Comparison of ENCODE assay signal across 12 cellular contexts in the genomic region with DNA sequence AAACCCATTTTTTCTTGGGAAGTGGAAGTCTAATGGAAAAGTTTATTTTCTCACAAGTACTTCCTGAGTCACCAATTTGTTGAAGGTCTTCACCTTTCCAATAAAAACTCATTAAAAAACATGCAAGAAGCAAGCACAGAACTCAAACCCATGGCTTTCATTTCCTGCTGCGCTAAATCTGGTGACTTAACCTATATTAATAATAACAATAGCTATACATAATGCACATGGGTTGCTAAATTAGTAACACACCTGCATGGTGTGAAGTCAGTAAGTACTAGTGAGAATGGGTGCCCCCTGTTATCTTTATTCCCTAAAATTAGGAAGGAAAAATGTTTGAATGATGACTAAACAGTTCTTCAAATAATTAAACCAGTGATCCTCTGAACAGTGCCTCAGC. TPM values are rescaled to one million over a fixed set of nuclear protein-coding genes. Genes with fewer than 3 reads are reported as not detected.
DNase-seq lines count a peak whose midpoint lies in the region; ATAC-seq and TF ChIP-seq lines count a peak whose summit lies in the region.
"Had no signal": no experiment of that assay in that cellular context is flagged by ENCODE, and none has a peak within 500 bp of the region (broad histone marks: within the 10 kb centered on the region; RNA-seq: fewer than 3 reads in every experiment).

No MANE protein-coding gene starts in this region.

- H3K4me3 ChIP-seq in breast epithelium, result no peak overlapping the region
- H3K4me3 ChIP-seq in mammary epithelial cell (replicated peaks in 1 of 3; ENCODE audit: insufficient read depth in 1 of 3, low read depth in 2 of 3, low read length in 3 of 3), result no peak overlapping the region
- H3K4me3 ChIP-seq in mesenchymal stem cell (ENCODE audit: insufficient read depth in 1 of 2, low read depth in 1 of 2, low read length in 2 of 2), result no peak overlapping the region
- H3K4me3 ChIP-seq: GM23338 had no signal

- H3K36me3 Mint-ChIP-seq in activated CD8-positive, alpha-beta T cell treated with anti-CD3 and anti-CD28 coated beads, Interleukin-2, amount 10 ng/mL, durations not matched to agents 7 days and 5 days (ENCODE audit: low read depth), result peaks cover 73% of the 10 kb centered on the region
- peaks cover 4% of the 10 kb centered on the region for H3K36me3 Mint-ChIP-seq in type B pancreatic cell

- H4K91ac ChIP-seq in mesenchymal stem cell (ENCODE audit: low read length), result no peak overlapping the region

- POLR2A ChIA-PET in activated CD8-positive, alpha-beta T cell treated with anti-CD3 and anti-CD28 coated beads, Interleukin-2, amount 10 ng/mL, durations not matched to agents 7 days and 5 days (lab: Charles Lee), result interaction anchor here (0.6 to 11.9 kb wide), 7 partner anchors 10 to 1748 kb away, joined by 3 to 820 read pairs (median 4); no protein-coding TSS in a partner anchor

- H3K9ac ChIP-seq in mammary epithelial cell (ENCODE audit: insufficient read depth, low read length) (no peak overlapping the region), mesenchymal stem cell (ENCODE audit: low read length) (peak overlapping the region; percentile 40)

- in situ Hi-C loops in mammary epithelial cell (cut with MboI; ENCODE audit: low sequenced_read_pairs in 2 of 2), result no loop called here

- no peak for DNase-seq in breast epithelium (ENCODE audit: low spot score in 2 of 2)
- no peak for DNase-seq in mammary epithelial cell
- DNase-seq in activated CD8-positive, alpha-beta T cell treated with anti-CD3 and anti-CD28 coated beads, Interleukin-2, amount 10 ng/mL, durations not matched to agents 7 days and 5 days, result no peak
- no peak for DNase-seq in mesenchymal stem cell
- no peak for DNase-seq in type B pancreatic cell (ENCODE audit: extremely low spot score, unreplicated experiment)
- no peak for DNase-seq in activated gamma-delta T cell (lab: John Stamatoyannopoulos, UW)
- DNase-seq in cerebellum (ENCODE audit: low spot score), result no peak
- no peak for DNase-seq in hypothalamus (lab: John Stamatoyannopoulos, UW)
- DNase-seq: activated CD8-positive, alpha-beta memory T cell treated with anti-CD3 and anti-CD28 coated beads, Interleukin-2, amount 50 U/mL, for 48 hours; NCI-H2081; stimulated activated CD4-positive, alpha-beta T cell treated with anti-CD3 and anti-CD28 coated beads, Interleukin-1b, Interleukin-23, amount 100 ng/mL, for 48 hours had no signal

- H4K8ac ChIP-seq in mesenchymal stem cell (ENCODE audit: low read length), result no peak overlapping the region

- no peak overlapping the region for H2BK5ac ChIP-seq in mesenchymal stem cell (ENCODE audit: low read depth, low read length, poor library complexity, severe bottlenecking)

- no peak for TF ChIP-seq CTCF in breast epithelium (IDR thresholded peaks at IDR 0.05)
- no peak for TF ChIP-seq CTCF in mammary epithelial cell (conservative IDR thresholded peaks at IDR 0.05 in 1 of 2, IDR thresholded peaks at IDR 0.05 in 1 of 2; ENCODE audit: extremely low read depth in 1 of 2, insufficient read depth in 1 of 2, low read depth in 1 of 2, low read length in 2 of 2)
- TF ChIP-seq CTCF in type B pancreatic cell (conservative IDR thresholded peaks at IDR 0.05), result no peak

- H3K14ac ChIP-seq in mesenchymal stem cell (ENCODE audit: low read length in 2 of 2), result no peak overlapping the region

- H2AFZ ChIP-seq in mammary epithelial cell (ENCODE audit: low read depth, low read length) (no peak overlapping the region), mesenchymal stem cell (ENCODE audit: low read depth, low read length) (no peak overlapping the region)
- H2AFZ ChIP-seq: GM23338 had no signal

- H3K79me2 ChIP-seq in mammary epithelial cell (ENCODE audit: insufficient read depth, low read length), result peaks cover 83% of the 10 kb centered on the region

- no peak overlapping the region for H3K23ac ChIP-seq in mesenchymal stem cell (ENCODE audit: low read length in 2 of 2)

- no peak overlapping the region for H2BK120ac ChIP-seq in mesenchymal stem cell (ENCODE audit: low read depth, low read length)

- no TSS peak for BruUV-seq in mammary epithelial cell (replicated peaks; lab: Mats Ljungman, UMichigan)

- H3K4me1 ChIP-seq in breast epithelium (peaks cover 0 to 24% of the 10 kb centered on the region in 2 donors), mammary epithelial cell (ENCODE audit: insufficient read depth, low read length) (peaks cover 4% of the 10 kb centered on the region), mesenchymal stem cell (ENCODE audit: control insufficient read depth, insufficient read depth, low read depth, low read length) (peaks cover 12% of the 10 kb centered on the region)

- peak overlapping the region; percentile 91 for H3K27ac Mint-ChIP-seq in activated CD8-positive, alpha-beta T cell treated with anti-CD3 and anti-CD28 coated beads, Interleukin-2, amount 10 ng/mL, durations not matched to agents 7 days and 5 days
- peak overlapping the region; percentile 54 for H3K27ac Mint-ChIP-seq in type B pancreatic cell
- H3K27ac Mint-ChIP-seq: GM23338 had no signal

- no peak for TF ChIP-seq POLR2A in breast epithelium (IDR thresholded peaks at IDR 0.05)

- H2AK5ac ChIP-seq in mesenchymal stem cell (ENCODE audit: low read length, severe bottlenecking), result peak overlapping the region; percentile 36

- no peak overlapping the region for H2BK15ac ChIP-seq in mesenchymal stem cell (ENCODE audit: low read depth, poor library complexity, severe bottlenecking)

- WGBS in mammary epithelial cell (ENCODE audit: low coverage, missing lambda C conversion rate), result 100% methylated on average over 1 of the region's 1 CpG
- no CpG with 5 or more reads among the region's 1 CpG for whole genome bisulfite sequencing in mesenchymal stem cell

- no peaks in the 10 kb centered on the region for H3K27me3 ChIP-seq in breast epithelium
- no peaks in the 10 kb centered on the region for H3K27me3 ChIP-seq in mammary epithelial cell (ENCODE audit: insufficient read depth, low read length)
- no peaks in the 10 kb centered on the region for H3K27me3 ChIP-seq in mesenchymal stem cell (ENCODE audit: control insufficient read depth in 1 of 2, insufficient read depth in 1 of 2, low read length in 2 of 2)

- ATAC-seq in activated CD8-positive, alpha-beta T cell treated with anti-CD3 and anti-CD28 coated beads, Interleukin-2, amount 10 ng/mL, durations not matched to agents 7 days and 5 days, result no peak
- ATAC-seq: GM23338 had no signal

- H3K36me3 ChIP-seq in breast epithelium, result no peaks in the 10 kb centered on the region
- no peaks in the 10 kb centered on the region for H3K36me3 ChIP-seq in mammary epithelial cell (ENCODE audit: insufficient read depth, low read length)
- H3K36me3 ChIP-seq in mesenchymal stem cell (ENCODE audit: control insufficient read depth in 1 of 2, insufficient read depth in 2 of 2, low read depth in 1 of 2, low read length in 2 of 2), result peaks cover 5 to 7% of the 10 kb centered on the region in 2 experiments

- peaks cover 74% of the 10 kb centered on the region for H3K4me1 Mint-ChIP-seq in activated CD8-positive, alpha-beta T cell treated with anti-CD3 and anti-CD28 coated beads, Interleukin-2, amount 10 ng/mL, durations not matched to agents 7 days and 5 days (ENCODE audit: low read depth)
- peaks cover 37% of the 10 kb centered on the region for H3K4me1 Mint-ChIP-seq in type B pancreatic cell (ENCODE audit: unreplicated experiment)

- dilution Hi-C loops in mammary epithelial cell (cut with HindIII; ENCODE audit: low sequenced_read_pairs), result loop anchor here (5.0 kb wide), 2 partner anchors 43 to 107 kb away; no protein-coding TSS in a partner anchor

- H3K9me3 Mint-ChIP-seq in activated CD8-positive, alpha-beta T cell treated with anti-CD3 and anti-CD28 coated beads, Interleukin-2, amount 10 ng/mL, durations not matched to agents 7 days and 5 days (ENCODE audit: insufficient read depth), result no peaks in the 10 kb centered on the region
- H3K9me3 Mint-ChIP-seq in type B pancreatic cell, result no peaks in the 10 kb centered on the region
- H3K9me3 Mint-ChIP-seq: GM23338 had no signal

- CTCF ChIA-PET in mammary epithelial cell (lab: Charles Lee; ENCODE audit: low non-redundant PET), result interaction anchor here (0.5 kb wide), 1 partner anchor 1528 kb away, joined by 3 read pairs; no protein-coding TSS in a partner anchor
- CTCF ChIA-PET in activated CD8-positive, alpha-beta T cell treated with anti-CD3 and anti-CD28 coated beads, Interleukin-2, amount 10 ng/mL, durations not matched to agents 7 days and 5 days (lab: Charles Lee), result interaction anchor here (1.6 to 4.8 kb wide), 4 partner anchors 11 to 43 kb away, joined by 3 to 49 read pairs (median 26); no protein-coding TSS in a partner anchor

- H2BK12ac ChIP-seq in mesenchymal stem cell (ENCODE audit: low read length in 2 of 2), result no peak overlapping the region

- H3K4me3 Mint-ChIP-seq in activated CD8-positive, alpha-beta T cell treated with anti-CD3 and anti-CD28 coated beads, Interleukin-2, amount 10 ng/mL, durations not matched to agents 7 days and 5 days, result peak overlapping the region; percentile 96
- H3K4me3 Mint-ChIP-seq in type B pancreatic cell, result peak overlapping the region; percentile 60
- H3K4me3 Mint-ChIP-seq: GM23338 had no signal

- H3K4me2 ChIP-seq in mammary epithelial cell (ENCODE audit: insufficient read depth, low read depth, low read length) (no peak overlapping the region), mesenchymal stem cell (ENCODE audit: low read length, poor library complexity, severe bottlenecking) (no peak overlapping the region)
- H3K4me2 ChIP-seq: GM23338 had no signal

- no peaks in the 10 kb centered on the region for H3K9me3 ChIP-seq in breast epithelium
- no peaks in the 10 kb centered on the region for H3K9me3 ChIP-seq in mammary epithelial cell (replicated peaks; ENCODE audit: insufficient read depth, low read length)
- H3K9me3 ChIP-seq in mesenchymal stem cell (ENCODE audit: control insufficient read depth, low read length), result no peaks in the 10 kb centered on the region

- H3K27ac ChIP-seq in breast epithelium, result peak overlapping the region; percentile 82 to 99
- H3K27ac ChIP-seq in mammary epithelial cell (ENCODE audit: insufficient read depth, low read depth, low read length), result no peak overlapping the region
- peak overlapping the region; percentile 41 for H3K27ac ChIP-seq in mesenchymal stem cell (ENCODE audit: low read length, poor library complexity, severe bottlenecking)

- H3K4ac ChIP-seq in mesenchymal stem cell (ENCODE audit: low read depth in 1 of 2, low read length in 2 of 2), result no peak overlapping the region

- H4K20me1 ChIP-seq in mammary epithelial cell (ENCODE audit: insufficient read depth, low read length), result no peaks in the 10 kb centered on the region

- H3K79me1 ChIP-seq in mesenchymal stem cell (replicated peaks; ENCODE audit: low read length, poor library complexity, severe bottlenecking), result peaks cover 3% of the 10 kb centered on the region

- intact Hi-C loops in breast epithelium (cut with DNase I; ENCODE audit: low total_unique reads), result no loop called here
- intact Hi-C loops in mammary epithelial cell (cut with micrococcal nuclease), result no loop called here

- H3K18ac ChIP-seq in mesenchymal stem cell (ENCODE audit: low read depth in 1 of 2, low read length in 2 of 2), result no peak overlapping the region

- H3K27me3 Mint-ChIP-seq in activated CD8-positive, alpha-beta T cell treated with anti-CD3 and anti-CD28 coated beads, Interleukin-2, amount 10 ng/mL, durations not matched to agents 7 days and 5 days (ENCODE audit: low read depth), result no peaks in the 10 kb centered on the region
- H3K27me3 Mint-ChIP-seq in type B pancreatic cell, result no peaks in the 10 kb centered on the region

RNA-seq across cellular contexts. Expression of gene PPP2R5C, which starts 52.3 kb away (rescaled TPM):
- 100 to 1,000 TPM in 2 of 3 donors, 10 to 100 TPM in 1; 90.5 to 105 (median 102) TPM for total RNA-seq in breast epithelium
- 100 to 1,000 TPM in 1 of 2 donors, 10 to 100 TPM in 1; 85.0 to 110 TPM for total RNA-seq in mammary epithelial cell
- polyA plus RNA-seq in mammary epithelial cell, result 56.4 TPM
- polyA minus RNA-seq in mammary epithelial cell, result 105 TPM
- 100 to 1,000 TPM; 218 to 223 TPM for total RNA-seq in activated CD8-positive, alpha-beta T cell treated with anti-CD3 and anti-CD28 coated beads, Interleukin-2, amount 10 ng/mL, durations not matched to agents 7 days and 5 days
- polyA plus RNA-seq in mesenchymal stem cell (2013, experiment 1 of 2), result 131 TPM
- 141 TPM for polyA plus RNA-seq in mesenchymal stem cell (2013, experiment 2 of 2)
- 99.8 TPM in 2 replicates for total RNA-seq in type B pancreatic cell (ENCODE audit: low replicate concordance)
- total RNA-seq in cerebellum, result 125 TPM
